ENCODE assay signal across 8 cellular contexts in the genomic region with DNA sequence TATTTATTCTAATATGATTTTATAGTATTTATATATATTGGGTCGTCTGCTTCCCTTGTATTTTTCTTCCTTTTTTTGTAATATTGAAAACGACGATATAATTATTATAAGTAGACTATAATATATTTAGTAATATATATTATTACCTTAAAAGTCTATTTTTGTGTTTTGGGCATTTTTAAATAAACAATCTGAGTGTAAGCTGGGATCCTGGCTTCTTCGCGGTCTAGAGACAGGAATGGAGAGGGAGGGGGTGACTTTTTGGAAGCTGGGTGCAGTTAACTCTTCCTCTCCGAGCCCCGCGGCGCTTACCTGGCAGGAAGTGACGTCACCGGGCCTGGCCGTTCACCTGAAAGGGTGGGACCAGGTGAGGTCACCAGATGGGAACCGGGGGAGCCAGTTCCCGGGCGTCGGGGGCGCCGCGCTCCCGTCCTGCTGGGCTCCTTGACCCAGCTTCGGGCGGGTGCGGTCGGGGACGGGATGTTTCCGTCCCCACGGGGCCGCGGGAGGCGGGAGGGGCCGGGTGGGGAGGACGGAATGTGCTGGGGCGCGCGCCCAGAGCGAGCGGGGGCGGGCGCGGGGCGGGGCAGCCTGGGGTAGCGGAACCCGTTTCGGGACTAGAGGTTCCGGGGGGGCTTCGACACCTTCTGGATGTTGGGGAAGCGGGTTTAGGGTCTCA. TPM values are rescaled to one million over a fixed set of nuclear protein-coding genes. Genes with fewer than 3 reads are reported as not detected.
DNase-seq lines count a peak whose midpoint lies in the region; ATAC-seq and TF ChIP-seq lines count a peak whose summit lies in the region.

No MANE protein-coding gene starts in this region.

- in situ Hi-C loops in G401 (cut with HindIII; ENCODE audit: low sequenced_read_pairs): no loop called here
- in situ Hi-C loops in astrocyte of the spinal cord (cut with HindIII; ENCODE audit: low sequenced_read_pairs): no loop called here
- in situ Hi-C loops in gastrocnemius medialis (cut with MboI; ENCODE audit: low sequenced_read_pairs in 4 of 4): no loop called here

- DNase-seq in G401 (ENCODE audit: low spot score): peak; percentile 79
- DNase-seq in NAMALWA (ENCODE audit: low spot score): peak; percentile 60
- peak; percentile 89 for DNase-seq in T-helper 22 cell (ENCODE audit: low read depth)
- DNase-seq in astrocyte of the spinal cord (ENCODE audit: low read depth, low spot score): peak; percentile 74
- no peak for DNase-seq in iPS DF 6.9 (ENCODE audit: low read depth, low spot score)
- peak; percentile 91 to 95 for DNase-seq in gastrocnemius medialis
- DNase-seq in D341Med (ENCODE audit: low spot score): no peak

- intact Hi-C loops in gastrocnemius medialis (cut with DNase I; ENCODE audit: low total_unique reads): loop anchor here (10.0 kb wide), 5 partner anchors 575 to 1035 kb away; a partner anchor contains a TSS

- H3K4me1 ChIP-seq in iPS DF 6.9 (ENCODE audit: control insufficient read depth, insufficient read depth, low read length): peaks cover 15% of the 10 kb centered on the region
- peaks cover 27 to 36% of the 10 kb centered on the region in 2 donors for H3K4me1 ChIP-seq in gastrocnemius medialis

- no peaks in the 10 kb centered on the region for H3K27me3 ChIP-seq in iPS DF 6.9 (ENCODE audit: control insufficient read depth, insufficient read depth, low read length)
- H3K27me3 ChIP-seq in gastrocnemius medialis: no peaks in the 10 kb centered on the region

- H3K36me3 ChIP-seq in iPS DF 6.9 (ENCODE audit: control insufficient read depth, insufficient read depth, low read length) (no peaks in the 10 kb centered on the region), gastrocnemius medialis (peaks cover 6 to 23% of the 10 kb centered on the region in 2 donors)

- ATAC-seq in gastrocnemius medialis: peak; percentile 21 to 22
- no peak for ATAC-seq in HG02588 (IDR thresholded peaks at IDR 0.05; ENCODE audit: unreplicated experiment)

- no peaks in the 10 kb centered on the region for H3K9me3 ChIP-seq in iPS DF 6.9 (ENCODE audit: control insufficient read depth, insufficient read depth, low read length)
- no peaks in the 10 kb centered on the region for H3K9me3 ChIP-seq in gastrocnemius medialis

- TF ChIP-seq POLR2A in gastrocnemius medialis (IDR thresholded peaks at IDR 0.05): peak; percentile 79 to 89

- TF ChIP-seq CTCF in astrocyte of the spinal cord (IDR thresholded peaks at IDR 0.05; ENCODE audit: low read depth, low read length) (no peak), gastrocnemius medialis (IDR thresholded peaks at IDR 0.05 in 4 of 5, conservative IDR thresholded peaks at IDR 0.05 in 1 of 5) (peak in 1 of 5 experiments; percentile 6)

- H3K4me3 ChIP-seq in astrocyte of the spinal cord (ENCODE audit: low read depth, low read length) (peak overlapping the region; percentile 98), iPS DF 6.9 (ENCODE audit: low read length) (peak overlapping the region; percentile 62), gastrocnemius medialis (peak overlapping the region; percentile 80 to 99 (median 94))

- WGBS in iPS DF 6.9 (ENCODE audit: insufficient coverage, insufficient read length): no CpG with 5 or more reads among the region's 47 CpGs

- H3K27ac ChIP-seq in iPS DF 6.9 (ENCODE audit: low read length) (no peak overlapping the region), gastrocnemius medialis (peak overlapping the region; percentile 98 to 100 (median 100))

RNA-seq across cellular contexts. Expression of a gene that starts 2.7 kb away (rescaled TPM):
- 1.1 and 1.9 TPM in 2 replicates for total RNA-seq in G401 (2014; rRNA removed; shearing (Covaris generic))
- 100 to 1,000 TPM in 2 of 4 donors, 10 to 100 TPM in 2; 72.2 to 202 (median 132) TPM for total RNA-seq in gastrocnemius medialis

RNA-seq across cellular contexts. Expression of a gene that starts 3.1 kb away (rescaled TPM):
- 18.3 and 21.3 TPM in 2 replicates for total RNA-seq in G401 (2014; rRNA removed; shearing (Covaris generic))
- total RNA-seq in gastrocnemius medialis: 1 to 10 TPM; 1.3 to 3.6 (median 3.3) TPM

RNA-seq across cellular contexts. Expression of a gene that starts 18.2 kb away (rescaled TPM):
- total RNA-seq in G401 (2014; rRNA removed; shearing (Covaris generic)): 35.9 and 71.8 TPM in 2 replicates
- 10 to 100 TPM; 25.5 to 48.1 (median 37.7) TPM for total RNA-seq in gastrocnemius medialis

RNA-seq across cellular contexts. Expression of a gene that starts 18.4 kb away (rescaled TPM):
- 54.0 and 61.7 TPM in 2 replicates for total RNA-seq in G401 (2014; rRNA removed; shearing (Covaris generic))
- total RNA-seq in gastrocnemius medialis: 10 to 100 TPM; 48.1 to 65.3 (median 50.2) TPM

RNA-seq across cellular contexts. Expression of a gene that starts 26.4 kb away (rescaled TPM):
- total RNA-seq in G401 (2014; rRNA removed; shearing (Covaris generic)): 167 and 180 TPM in 2 replicates
- 1,000 to 10,000 TPM; 1,066 to 1,636 (median 1,467) TPM for total RNA-seq in gastrocnemius medialis

Comparison
In these comparisons a context has a peak if more than half of its experiments do, and no peak if none do; other contexts are left out.
1. DNase-seq: peak in G401 (single experiment), NAMALWA (single experiment), T-helper 22 cell (single experiment), astrocyte of the spinal cord (single experiment) and gastrocnemius medialis (2 of 2); none in iPS DF 6.9 (single experiment) and D341Med (single experiment).
2. RNA of a gene that starts 2.7 kb away (total RNA-seq): 72.2 to 202 TPM in gastrocnemius medialis; 1.1 to 1.9 TPM in G401; every median in the first group is over 10 times any median in the second.
3. Peak in every context shown above with its lines, with median percentiles within 50 percentile points of each other: H3K4me3 ChIP-seq.